8 cellular contexts compared by ENCODE assay signal in the genomic region with DNA sequence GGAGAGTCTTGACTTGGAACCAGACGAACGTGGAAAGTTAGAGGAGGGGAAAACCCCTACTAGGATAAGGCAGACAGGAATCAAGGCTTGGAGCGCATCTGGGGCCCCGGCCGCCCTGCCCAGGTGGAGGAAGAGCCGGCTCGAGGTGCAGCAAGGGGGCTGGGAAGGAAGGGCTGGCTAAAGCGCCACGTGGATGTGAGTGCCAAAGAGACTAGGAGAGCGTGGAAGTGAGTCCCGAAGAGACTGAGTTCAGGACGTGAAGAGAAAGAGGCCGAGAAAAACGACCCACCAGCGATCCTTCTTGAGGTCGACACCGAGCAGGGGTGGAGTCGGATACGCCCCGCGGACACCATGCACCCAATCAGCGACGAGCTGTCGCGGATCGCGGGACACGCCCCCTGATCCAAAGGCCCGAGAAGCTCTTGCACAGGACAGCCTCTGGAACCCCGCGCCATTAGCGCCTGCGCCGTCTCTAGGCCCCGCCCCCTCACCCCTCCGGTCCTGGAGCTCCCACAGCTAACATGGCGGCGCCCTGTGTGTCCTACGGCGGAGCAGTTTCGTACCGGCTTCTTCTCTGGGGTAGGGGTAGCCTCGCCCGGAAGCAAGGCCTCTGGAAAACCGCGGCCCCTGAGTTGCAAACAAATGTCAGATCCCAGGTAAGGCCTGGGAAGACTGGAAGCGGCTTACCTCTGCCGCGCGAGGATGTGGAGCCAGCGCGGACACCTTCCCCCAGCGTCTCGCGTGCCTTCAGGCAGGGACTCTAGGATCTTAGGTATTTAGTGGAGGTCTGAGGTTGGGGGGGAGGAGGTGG. TPM values are rescaled to one million over a fixed set of nuclear protein-coding genes. Genes with fewer than 3 reads are reported as not detected.
DNase-seq lines count a peak whose midpoint lies in the region; ATAC-seq and TF ChIP-seq lines count a peak whose summit lies in the region.

A gene (plus strand): TSS at position 498 of the 811 bp plus-strand sequence. CDS start 24 bp downstream, at position 522.

- H3K9me3 Mint-ChIP-seq in T-helper 1 cell treated with Interleukin-12 subunit alpha and Interleukin-12 subunit beta and Interleukin-4 antibody, amounts not matched to agents 30 μg/mL and 1 μg/mL, for 36 hours = no peaks in the 10 kb centered on the region
- H3K9me3 Mint-ChIP-seq in progenitor cell of endocrine pancreas (ENCODE audit: low read depth) = peaks cover 3% of the 10 kb centered on the region

- no peaks in the 10 kb centered on the region for H3K27me3 Mint-ChIP-seq in T-helper 1 cell treated with Interleukin-12 subunit alpha and Interleukin-12 subunit beta and Interleukin-4 antibody, amounts not matched to agents 30 μg/mL and 1 μg/mL, for 36 hours (ENCODE audit: low read depth)
- H3K27me3 Mint-ChIP-seq in progenitor cell of endocrine pancreas = no peaks in the 10 kb centered on the region

- TF ChIP-seq CTCF in GM13977 (IDR thresholded peaks at IDR 0.05; ENCODE audit: extremely low read depth, insufficient read depth, missing control alignments) = no peak
- no peak for TF ChIP-seq CTCF in progenitor cell of endocrine pancreas (IDR thresholded peaks at IDR 0.05; ENCODE audit: unreplicated experiment)

- DNase-seq in GM13977 (ENCODE audit: low spot score) = peak; percentile 93
- DNase-seq in NCI-H1694 (lab: John Stamatoyannopoulos, UW) = peak; percentile 96
- peak; percentile 97 for DNase-seq in amniotic stem cell (lab: John Stamatoyannopoulos, UW)
- DNase-seq in left cardiac atrium = peak; percentile 99
- peak; percentile 95 for DNase-seq in progenitor cell of endocrine pancreas (ENCODE audit: low spot score, unreplicated experiment)
- DNase-seq in ureter (ENCODE audit: low spot score) = peak; percentile 99

- peak; percentile 100 for ATAC-seq in HG02884 (IDR thresholded peaks at IDR 0.05; ENCODE audit: unreplicated experiment)
- peak; percentile 100 for ATAC-seq in left cardiac atrium

- H3K36me3 Mint-ChIP-seq in T-helper 1 cell treated with Interleukin-12 subunit alpha and Interleukin-12 subunit beta and Interleukin-4 antibody, amounts not matched to agents 30 μg/mL and 1 μg/mL, for 36 hours (ENCODE audit: low read depth) = no peaks in the 10 kb centered on the region
- peaks cover 3% of the 10 kb centered on the region for H3K36me3 Mint-ChIP-seq in progenitor cell of endocrine pancreas (ENCODE audit: insufficient read depth)

- H3K4me1 Mint-ChIP-seq in T-helper 1 cell treated with Interleukin-12 subunit alpha and Interleukin-12 subunit beta and Interleukin-4 antibody, amounts not matched to agents 30 μg/mL and 1 μg/mL, for 36 hours (ENCODE audit: low read depth) = peaks cover 21% of the 10 kb centered on the region
- peaks cover 32% of the 10 kb centered on the region for H3K4me1 Mint-ChIP-seq in progenitor cell of endocrine pancreas (ENCODE audit: low read depth)

- H3K27ac Mint-ChIP-seq in T-helper 1 cell treated with Interleukin-12 subunit alpha and Interleukin-12 subunit beta and Interleukin-4 antibody, amounts not matched to agents 30 μg/mL and 1 μg/mL, for 36 hours = peak within 1 kb of the TSS; percentile 68
- peak within 1 kb of the TSS; percentile 99 for H3K27ac Mint-ChIP-seq in progenitor cell of endocrine pancreas

- in situ Hi-C loops in GM13977 (cut with MboI; ENCODE audit: low pct_unique_long_range_greater_than_20kb, low sequenced_read_pairs, unreplicated experiment) = no loop called here

- peak within 1 kb of the TSS; percentile 92 for H3K4me3 Mint-ChIP-seq in T-helper 1 cell treated with Interleukin-12 subunit alpha and Interleukin-12 subunit beta and Interleukin-4 antibody, amounts not matched to agents 30 μg/mL and 1 μg/mL, for 36 hours
- H3K4me3 Mint-ChIP-seq in progenitor cell of endocrine pancreas (ENCODE audit: low read depth) = peak within 1 kb of the TSS; percentile 99

- intact Hi-C loops in left cardiac atrium (cut with DNase I) = no loop called here

RNA-seq across cellular contexts. Expression of the gene that starts here (rescaled TPM):
- 10 to 100 TPM; 48.2 to 49.9 TPM for total RNA-seq in left cardiac atrium
- total RNA-seq in progenitor cell of endocrine pancreas = 42.3 and 42.8 TPM in 2 replicates
- 24.5 TPM for total RNA-seq in ureter

Comparison
In these comparisons a context has a peak if more than half of its experiments do, and no peak if none do; other contexts are left out.
1. Peak in every context shown above with its lines: DNase-seq and ATAC-seq.